In the genomic region with DNA sequence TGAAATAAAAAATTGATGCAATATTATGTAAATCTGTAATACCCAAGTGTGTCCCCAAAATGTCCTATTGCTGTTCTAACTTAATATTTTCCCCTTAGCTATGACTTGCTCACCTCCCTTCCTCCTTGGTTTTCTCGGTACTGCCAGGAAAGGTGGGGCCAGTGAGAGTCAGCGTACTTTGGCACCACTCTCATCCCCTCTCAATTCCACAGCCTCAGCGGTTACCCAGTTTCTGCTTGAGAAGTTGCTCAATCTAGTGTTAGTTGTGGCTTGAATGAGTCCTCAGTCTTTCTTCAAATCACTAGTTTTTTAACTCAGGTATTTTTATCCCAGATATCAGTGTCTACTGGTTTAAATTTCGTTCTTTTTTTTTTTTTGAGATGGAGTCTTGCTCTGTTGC, we compare ENCODE assay signal across 30 cellular contexts. TPM values are rescaled to one million over a fixed set of nuclear protein-coding genes. Genes with fewer than 3 reads are reported as not detected.
DNase-seq lines count a peak whose midpoint lies in the region; ATAC-seq, FAIRE-seq and TF ChIP-seq lines count a peak whose summit lies in the region.
"Had no signal": no experiment of that assay in that cellular context is flagged by ENCODE, and none has a peak within 500 bp of the region (broad histone marks: within the 10 kb centered on the region; RNA-seq: fewer than 3 reads in every experiment).

No MANE protein-coding gene starts in this region.

- ATAC-seq in left lung = peak; percentile 96
- ATAC-seq: natural killer cell; stimulated activated memory B cell treated with anti-CD40 and anti-IgM and Interleukin-4, amounts not matched to agents 10 μg/mL and 1 μg/mL and 100 μg/mL, for 72 hours had no signal

- no peak for TF ChIP-seq CTCF in bronchial epithelial cell (IDR thresholded peaks at IDR 0.05; ENCODE audit: insufficient read depth, low read length, severe bottlenecking)
- TF ChIP-seq CTCF in left lung (IDR thresholded peaks at IDR 0.05) = no peak

- H3K4me3 ChIP-seq in GM23248 = no peak overlapping the region
- H3K4me3 ChIP-seq in bronchial epithelial cell (ENCODE audit: low read depth, low read length) = no peak overlapping the region
- H3K4me3 ChIP-seq in left lung = no peak overlapping the region
- H3K4me3 ChIP-seq: BLaER1 treated with 17β-estradiol and CSF1 and Interleukin-3, amounts not matched to agents 10 nM and 100 nM; left ventricle myocardium inferior; Peyer's patch; SJCRH30; spleen; uterus had no signal

- H3K27ac ChIP-seq in GM23248 (no peak overlapping the region), left lung (no peak overlapping the region)
- H3K27ac ChIP-seq: BLaER1 treated with 17β-estradiol and CSF1 and Interleukin-3, amounts not matched to agents 10 nM and 100 nM; brain microvascular endothelial cell; left ventricle myocardium inferior; Peyer's patch; SJCRH30; uterus had no signal

- H3K36me3 ChIP-seq in GM23248 (ENCODE audit: low read depth) (no peaks in the 10 kb centered on the region), bronchial epithelial cell (ENCODE audit: control insufficient read depth, insufficient read depth, low read length) (no peaks in the 10 kb centered on the region), left lung (no peaks in the 10 kb centered on the region)
- H3K36me3 ChIP-seq: BLaER1 treated with 17β-estradiol and CSF1 and Interleukin-3, amounts not matched to agents 10 nM and 100 nM; brain microvascular endothelial cell; left ventricle myocardium inferior; Peyer's patch; SJCRH30; spleen; uterus had no signal

- H4K20me1 ChIP-seq in GM23248 (ENCODE audit: insufficient read depth) = no peaks in the 10 kb centered on the region
- H4K20me1 ChIP-seq: BLaER1 treated with 17β-estradiol and CSF1 and Interleukin-3, amounts not matched to agents 10 nM and 100 nM had no signal

- H3K9me3 ChIP-seq in GM23248 (ENCODE audit: low read depth) (no peaks in the 10 kb centered on the region), left lung (no peaks in the 10 kb centered on the region)
- H3K9me3 ChIP-seq: BLaER1 treated with 17β-estradiol and CSF1 and Interleukin-3, amounts not matched to agents 10 nM and 100 nM; Caco-2; left ventricle myocardium inferior; Peyer's patch; SJCRH30; spleen; uterus had no signal

- H3K4me1 ChIP-seq in GM23248 (ENCODE audit: insufficient read depth) (no peaks in the 10 kb centered on the region), left lung (no peaks in the 10 kb centered on the region)
- H3K4me1 ChIP-seq: BLaER1 treated with 17β-estradiol and CSF1 and Interleukin-3, amounts not matched to agents 10 nM and 100 nM; left ventricle myocardium inferior; Peyer's patch; SJCRH30; spleen; uterus had no signal

- no peak overlapping the region for H3K9ac ChIP-seq in GM23248
- H3K9ac ChIP-seq: BLaER1 treated with 17β-estradiol and CSF1 and Interleukin-3, amounts not matched to agents 10 nM and 100 nM had no signal

- intact Hi-C loops in left lung (cut with DNase I) = no loop called here

- peak; percentile 43 for DNase-seq in GM23248
- peak; percentile 52 to 58 for DNase-seq in NOMO-1 (lab: John Stamatoyannopoulos, UW; ENCODE audit: unreplicated experiment in 2 of 2)
- DNase-seq in bronchial epithelial cell (ENCODE audit: low read depth) = peak; percentile 81
- DNase-seq in left lung = peak in 1 of 2 donors; percentile 40
- no peak for DNase-seq in HuH-7.5 (ENCODE audit: low spot score)
- no peak for DNase-seq in hippocampal formation (lab: John Stamatoyannopoulos, UW)
- no peak for DNase-seq in activated T-cell treated with anti-CD3 and anti-CD28 coated beads, Interleukin-2, amount 50 U/mL, for 1 hour
- no peak for DNase-seq in SW 1271 (lab: John Stamatoyannopoulos, UW)
- DNase-seq: activated CD4-positive, alpha-beta T cell treated with anti-CD3 and anti-CD28 coated beads for 1 hour; activated CD8-positive, alpha-beta memory T cell treated with anti-CD3 and anti-CD28 coated beads for 24 hours; activated gamma-delta T cell treated with Interleukin-2 at 50 U/mL for 16 hours; activated T-cell treated with anti-CD3 and anti-CD28 coated beads, Interleukin-2, amount 50 U/mL, for 24 hours; brain microvascular endothelial cell; Caco-2; H7; head of caudate nucleus; Kasumi-1; left ventricle myocardium inferior; natural killer cell; NCI-H2081 treated with DMSO at 0.1 percent for 48 hours; NCI-H446; Peyer's patch; SJCRH30; spleen; stimulated activated CD4-positive, alpha-beta T cell treated with anti-CD3 and anti-CD28 coated beads, Interleukin-2, amount 100 ng/mL, for 48 hours; uterus had no signal

- no peaks in the 10 kb centered on the region for H3F3A ChIP-seq in GM23248 (ENCODE audit: insufficient read depth)

- no peak overlapping the region for H3K4me2 ChIP-seq in GM23248 (ENCODE audit: unreplicated experiment)
- H3K4me2 ChIP-seq: BLaER1 treated with 17β-estradiol and CSF1 and Interleukin-3, amounts not matched to agents 10 nM and 100 nM had no signal

- no peak for FAIRE-seq in bronchial epithelial cell (lab: Jason Lieb, UNC)
- FAIRE-seq: endometrium, GM12892 had no signal

- in situ Hi-C loops in GM23248 (cut with MboI) = no loop called here

- H3K9me2 ChIP-seq in GM23248 (ENCODE audit: insufficient read depth) = no peaks in the 10 kb centered on the region

- H3K79me2 ChIP-seq in GM23248 (ENCODE audit: insufficient read depth) = no peaks in the 10 kb centered on the region

- H3K27me3 ChIP-seq in GM23248 (replicated peaks; ENCODE audit: insufficient read depth) (no peaks in the 10 kb centered on the region), bronchial epithelial cell (ENCODE audit: control insufficient read depth, insufficient read depth, low read length) (no peaks in the 10 kb centered on the region), left lung (no peaks in the 10 kb centered on the region)
- H3K27me3 ChIP-seq: BLaER1 treated with 17β-estradiol and CSF1 and Interleukin-3, amounts not matched to agents 10 nM and 100 nM; brain microvascular endothelial cell; Peyer's patch; SJCRH30; spleen; uterus had no signal

- WGBS in GM23248 (ENCODE audit: low coverage in 1 of 2, low lambda C conversion rate in 2 of 2, missing lambda C conversion rate in 2 of 2), 2 experiments = 41 to 42% methylated on average over 4 of the region's 4 CpGs

- H2AFZ ChIP-seq in GM23248 = no peak overlapping the region

RNA-seq across cellular contexts. Expression of a gene that starts 32.3 kb away (rescaled TPM):
- total RNA-seq in GM23248 (2014; rRNA removed; shearing (Covaris generic)) = 26.1 and 44.4 TPM in 2 replicates
- polyA plus RNA-seq in GM23248 (2016; fragmentation: Nextera tagmentation; extraction: Ambion mirVana) = 64.4 and 67.1 TPM in 2 replicates
- total RNA-seq in bronchial epithelial cell (59.8 and 75.8 TPM in 2 replicates), left lung (10 to 100 TPM; 29.4 to 33.9 TPM)

RNA-seq across cellular contexts. Expression of a gene that starts 38.1 kb away (rescaled TPM):
- 17.6 and 19.7 TPM in 2 replicates for total RNA-seq in GM23248 (2014; rRNA removed; shearing (Covaris generic))
- 7.9 and 10.6 TPM in 2 replicates for polyA plus RNA-seq in GM23248 (2016; fragmentation: Nextera tagmentation; extraction: Ambion mirVana)
- total RNA-seq in bronchial epithelial cell = 16.3 and 22.1 TPM in 2 replicates
- 10 to 100 TPM; 26.7 to 32.9 TPM for total RNA-seq in left lung

Comparison
In these comparisons a context has a peak if more than half of its experiments do, and no peak if none do; other contexts are left out.
1. DNase-seq: peak in GM23248 (single experiment), NOMO-1 (2 of 2) and bronchial epithelial cell (single experiment); none in HuH-7.5 (single experiment), hippocampal formation (0 of 2), activated T-cell treated with anti-CD3 and anti-CD28 coated beads, Interleukin-2, amount 50 U/mL, for 1 hour (single experiment) and SW 1271 (0 of 2).